Comparison of ENCODE assay signal across 8 cellular contexts in the genomic region with DNA sequence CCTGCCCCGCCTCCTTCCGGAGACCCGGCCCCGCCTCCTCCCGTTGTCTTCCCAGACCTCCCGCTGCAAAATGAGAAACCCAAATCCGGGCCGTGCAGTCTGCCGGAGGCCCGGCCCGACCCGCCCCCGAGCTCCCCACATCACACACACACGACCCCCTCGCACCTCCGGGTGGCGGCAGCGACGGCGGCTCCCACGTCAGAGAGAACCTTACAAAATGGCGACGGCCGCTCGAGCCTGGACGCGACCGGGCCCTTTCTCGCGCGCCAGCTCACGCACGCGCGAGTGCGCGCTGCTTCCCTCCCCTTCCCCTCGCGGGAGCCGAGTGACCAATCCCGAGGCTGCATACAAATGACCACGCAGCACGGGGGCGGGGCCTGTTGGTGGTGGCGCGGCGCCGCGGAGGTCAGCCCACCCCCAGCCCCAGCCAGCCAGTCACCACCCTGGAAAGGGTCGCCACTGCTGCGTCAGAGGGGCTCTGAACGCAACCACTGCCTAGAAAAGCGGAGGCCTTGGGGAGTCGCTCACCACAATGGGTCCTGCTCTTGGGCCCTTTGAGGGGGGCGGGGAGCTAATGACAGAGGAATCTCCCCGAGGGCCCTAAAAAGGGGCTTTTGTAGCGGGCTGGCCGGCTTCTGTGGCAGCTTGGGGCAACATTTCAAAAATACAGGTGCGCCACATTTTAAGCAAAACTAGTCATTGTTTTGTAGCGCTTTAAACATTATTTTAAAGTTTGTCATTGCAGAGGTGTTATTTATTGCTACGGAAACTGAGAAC. TPM values are rescaled to one million over a fixed set of nuclear protein-coding genes. Genes with fewer than 3 reads are reported as not detected.
A peak's percentile ranks its signal among the peaks of the same experiment; 100 is the strongest.
DNase-seq lines count a peak whose midpoint lies in the region; ATAC-seq and TF ChIP-seq lines count a peak whose summit lies in the region.

A gene with protein sequence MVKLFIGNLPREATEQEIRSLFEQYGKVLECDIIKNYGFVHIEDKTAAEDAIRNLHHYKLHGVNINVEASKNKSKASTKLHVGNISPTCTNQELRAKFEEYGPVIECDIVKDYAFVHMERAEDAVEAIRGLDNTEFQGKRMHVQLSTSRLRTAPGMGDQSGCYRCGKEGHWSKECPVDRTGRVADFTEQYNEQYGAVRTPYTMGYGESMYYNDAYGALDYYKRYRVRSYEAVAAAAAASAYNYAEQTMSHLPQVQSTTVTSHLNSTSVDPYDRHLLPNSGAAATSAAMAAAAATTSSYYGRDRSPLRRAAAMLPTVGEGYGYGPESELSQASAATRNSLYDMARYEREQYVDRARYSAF (minus strand): TSS at position 289 of the 777 bp plus-strand sequence. CDS start 808 bp downstream, outside the sequence.

- TF ChIP-seq CTCF in AG10803 (conservative IDR thresholded peaks at IDR 0.05; ENCODE audit: low read length): no peak
- TF ChIP-seq CTCF in spleen (IDR thresholded peaks at IDR 0.05 in 8 of 11, conservative IDR thresholded peaks at IDR 0.05 in 3 of 11): peak in 3 of 11 experiments; percentile 14 to 53 (median 28)

- peak within 1 kb of the TSS; percentile 80 for H3K4me3 ChIP-seq in AG10803 (ENCODE audit: low read length)
- peak within 1 kb of the TSS; percentile 58 to 84 (median 72) for H3K4me3 ChIP-seq in spleen

- WGBS in spleen, 5 donors: 0 to 1% (median 0%) methylated on average over 32 to 61 of the region's 61 CpGs

- no peaks in the 10 kb centered on the region for H3K36me3 ChIP-seq in spleen

- intact Hi-C loops in spleen (cut with DNase I; ENCODE audit: low total_unique reads): loop anchor here (5.0 kb wide), 1 partner anchor 270 kb away; no protein-coding TSS in a partner anchor

- peak; percentile 79 for ATAC-seq in GM19043 (IDR thresholded peaks at IDR 0.05; ENCODE audit: low read depth, unreplicated experiment)
- ATAC-seq in HG03354 (IDR thresholded peaks at IDR 0.05; ENCODE audit: poor library complexity, severe bottlenecking, unreplicated experiment): peak; percentile 86

- peak within 1 kb of the TSS; percentile 74 for H3K27ac ChIP-seq in caudate nucleus (ENCODE audit: low read depth, low read length)
- H3K27ac ChIP-seq in spleen: peak within 1 kb of the TSS; percentile 85 to 97 (median 94)

- DNase-seq in AG10803 (ENCODE audit: low read depth): peak; percentile 91
- peak; percentile 94 to 98 for DNase-seq in NCI-H446 (lab: John Stamatoyannopoulos, UW)
- DNase-seq in activated CD4-positive, CD25-positive, alpha-beta regulatory T cell (lab: John Stamatoyannopoulos, UW): peak; percentile 87 to 93 (median 92)
- peak; percentile 71 to 98 (median 93) for DNase-seq in caudate nucleus (lab: John Stamatoyannopoulos, UW)
- DNase-seq in inferior parietal cortex (ENCODE audit: extremely low spot score): peak; percentile 96
- peak; percentile 98 for DNase-seq in spleen

- TF ChIP-seq POLR2A in spleen (IDR thresholded peaks at IDR 0.05): peak; percentile 11 to 79 (median 72)

- no peaks in the 10 kb centered on the region for H3K9me3 ChIP-seq in spleen

- H3K4me1 ChIP-seq in spleen: peaks cover 35 to 58% (median 44%) of the 10 kb centered on the region in 6 donors

- H3K27me3 ChIP-seq in spleen (replicated peaks in 1 of 7): no peaks in the 10 kb centered on the region

RNA-seq across cellular contexts. Expression of the gene that starts here (rescaled TPM):
- total RNA-seq in spleen: 10 to 100 TPM; 16.3 to 23.0 (median 18.8) TPM
- polyA plus RNA-seq in spleen: 10 to 100 TPM; 14.8 to 17.7 (median 14.9) TPM

Comparison
In these comparisons a context has a peak if more than half of its experiments do, and no peak if none do; other contexts are left out.
1. Peak in every context shown above with its lines: DNase-seq, ATAC-seq, H3K4me3 ChIP-seq and H3K27ac ChIP-seq.